Comparison of ENCODE assay signal across 11 cellular contexts in the genomic region with DNA sequence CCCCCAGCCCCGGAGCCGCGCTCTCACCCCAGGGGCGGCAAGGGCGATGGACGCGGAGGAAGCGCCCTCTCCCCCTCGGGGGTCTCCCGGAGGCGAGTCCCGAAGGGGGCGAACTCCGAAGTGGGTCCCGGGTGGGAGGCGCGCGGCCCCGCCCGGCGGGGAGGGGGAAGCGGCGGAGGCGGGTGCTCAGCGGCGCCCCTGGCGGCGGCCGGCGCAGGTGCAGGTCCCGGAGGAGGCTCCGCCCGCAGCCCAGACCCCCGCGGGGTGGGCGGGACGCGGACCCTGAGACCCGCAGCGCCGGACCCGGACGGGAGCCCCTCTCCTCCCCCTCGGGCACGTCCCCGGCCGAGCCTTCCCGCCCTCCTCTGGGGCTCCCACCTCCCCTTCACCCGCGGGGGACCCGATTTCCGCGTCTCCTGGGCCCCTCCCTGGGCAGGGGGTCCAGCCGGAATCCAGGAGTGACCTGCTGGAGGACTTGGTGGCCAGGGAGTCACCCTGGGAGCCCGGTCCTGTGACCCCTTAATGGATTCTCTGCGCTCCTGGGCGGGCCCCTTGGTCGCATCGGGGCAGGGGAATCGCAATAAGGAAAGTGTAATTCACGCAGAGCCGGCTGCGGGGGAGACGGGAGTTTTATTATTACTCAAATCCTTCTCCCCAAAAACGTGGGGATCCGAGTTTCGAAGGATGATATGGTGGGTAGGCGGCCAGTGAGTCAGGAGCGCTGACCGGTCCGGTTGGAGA. TPM values are rescaled to one million over a fixed set of nuclear protein-coding genes. Genes with fewer than 3 reads are reported as not detected.
DNase-seq lines count a peak whose midpoint lies in the region; ATAC-seq and TF ChIP-seq lines count a peak whose summit lies in the region.
"Not testable (repeated sequence)": the region's sequence is repeated elsewhere in the genome, so short reads cannot be mapped to it uniquely, and the experiment has no call there.
"Had no signal": no experiment of that assay in that cellular context is flagged by ENCODE, and none has a peak within 500 bp of the region (broad histone marks: within the 10 kb centered on the region; RNA-seq: fewer than 3 reads in every experiment).

No MANE protein-coding gene starts in this region.

- H3K27ac ChIP-seq in RWPE1 = peak overlapping the region; percentile 64
- peak overlapping the region; percentile 81 to 92 for H3K27ac ChIP-seq in liver (ENCODE audit: low read depth in 1 of 2, low read length in 2 of 2)
- H3K27ac ChIP-seq in upper lobe of left lung = peak overlapping the region in 3 of 4 donors; percentile 94 to 97 (median 95)

- TF ChIP-seq EP300 in upper lobe of left lung (IDR thresholded peaks at IDR 0.05) = not testable (repeated sequence)

- not testable (repeated sequence) for H3K9me3 ChIP-seq in liver (ENCODE audit: control insufficient read depth in 4 of 4, low read length in 3 of 4); upper lobe of left lung

- H3K9me3 Mint-ChIP-seq in activated naive CD4-positive, alpha-beta T cell treated with anti-CD3 and anti-CD28 coated beads, Interleukin-2, amount 50 U/mL, for 72 hours = not testable (repeated sequence)

- peak overlapping the region; percentile 92 to 99 for H3K27ac Mint-ChIP-seq in activated naive CD4-positive, alpha-beta T cell treated with anti-CD3 and anti-CD28 coated beads, Interleukin-2, amount 50 U/mL, for 72 hours

- not testable (repeated sequence) for TF ChIP-seq RAD21 in liver (IDR thresholded peaks at IDR 0.05)

- POLR2A ChIA-PET in RWPE1 (lab: Yijun Ruan, JAX; ENCODE audit: low non-redundant PET) = not testable (repeated sequence)

- intact Hi-C loops in posterior vena cava (cut with DNase I) = not testable (repeated sequence)

- peaks cover 3 to 45% (median 21%) of the 10 kb centered on the region in 4 donors for H3K4me1 ChIP-seq in liver (ENCODE audit: control insufficient read depth in 4 of 4, insufficient read depth in 4 of 4, low read length in 3 of 4)
- peaks cover 47 to 71% (median 55%) of the 10 kb centered on the region in 4 donors for H3K4me1 ChIP-seq in upper lobe of left lung

- H3K4me3 ChIP-seq in GM12865 (ENCODE audit: low read depth, low read length) (peak overlapping the region; percentile 35), epithelial cell of proximal tubule (ENCODE audit: low read depth, low read length) (peak overlapping the region; percentile 37), upper lobe of left lung (peak overlapping the region in 3 of 4 donors; percentile 28 to 41 (median 39))
- not testable (repeated sequence) for H3K4me3 ChIP-seq in liver (ENCODE audit: low read depth in 1 of 3, low read length in 3 of 3)

- H3K36me3 Mint-ChIP-seq in activated naive CD4-positive, alpha-beta T cell treated with anti-CD3 and anti-CD28 coated beads, Interleukin-2, amount 50 U/mL, for 72 hours = peaks cover 43 to 46% of the 10 kb centered on the region in 2 donors

- 4% methylated on average over 9 of the region's 71 CpGs for WGBS in liver
- 7 to 60% methylated on average over 2 to 12 of the region's 71 CpGs for WGBS in upper lobe of left lung, 2 donors

- CTCF ChIA-PET in RWPE1 (lab: Yijun Ruan, JAX) = interaction anchor here (1.1 kb wide), 1 partner anchor 44 kb away, joined by 3 read pairs; no protein-coding TSS in a partner anchor

- H3K36me3 ChIP-seq in liver (ENCODE audit: control insufficient read depth in 4 of 4, insufficient read depth in 3 of 4, low read depth in 1 of 4, low read length in 3 of 4); upper lobe of left lung: not testable (repeated sequence)

- ATAC-seq in HG02798 (IDR thresholded peaks at IDR 0.05; ENCODE audit: poor library complexity, unreplicated experiment) (peak; percentile 54), upper lobe of left lung (ENCODE audit: low FRiP score in 2 of 2) (peak; percentile 64 to 87)
- ATAC-seq in activated naive CD4-positive, alpha-beta T cell treated with anti-CD3 and anti-CD28 coated beads, Interleukin-2, amount 50 U/mL, for 72 hours = peak; percentile 6 to 18

- DNase-seq in GM12865 (ENCODE audit: low read depth); RWPE1 (ENCODE audit: low spot score); activated naive CD4-positive, alpha-beta T cell treated with anti-CD3 and anti-CD28 coated beads, Interleukin-2, amount 50 U/mL, for 72 hours (ENCODE audit: low spot score in 2 of 2); epithelial cell of proximal tubule (ENCODE audit: low read depth); upper lobe of left lung: not testable (repeated sequence)
- peak; percentile 82 for DNase-seq in posterior vena cava (ENCODE audit: low spot score)

- TF ChIP-seq CTCF in GM12865 (IDR thresholded peaks at IDR 0.05; ENCODE audit: insufficient read depth, low read depth, low read length, missing control alignments); RWPE1 (conservative IDR thresholded peaks at IDR 0.05; ENCODE audit: low read depth); epithelial cell of proximal tubule (conservative IDR thresholded peaks at IDR 0.05; ENCODE audit: low read depth, low read length); liver (IDR thresholded peaks at IDR 0.05; ENCODE audit: low read depth, low read length, missing input control); upper lobe of left lung (IDR thresholded peaks at IDR 0.05): not testable (repeated sequence)

- not testable (repeated sequence) for H3K27me3 ChIP-seq in liver (ENCODE audit: control insufficient read depth in 4 of 4, insufficient read depth in 4 of 4, low read length in 3 of 4); upper lobe of left lung

- peak overlapping the region in 1 of 2 donors; percentile 91 for H3K9ac ChIP-seq in liver (ENCODE audit: low read depth in 1 of 2, low read length in 2 of 2)

- TF ChIP-seq POLR2A in upper lobe of left lung (IDR thresholded peaks at IDR 0.05) = not testable (repeated sequence)

RNA-seq across cellular contexts. Expression of a gene that starts 2.7 kb away (rescaled TPM):
- total RNA-seq in activated naive CD4-positive, alpha-beta T cell treated with anti-CD3 and anti-CD28 coated beads, Interleukin-2, amount 50 U/mL, for 72 hours = 100 to 1,000 TPM in 1 of 2 donors, 10 to 100 TPM in 1; 91.3 to 436 TPM
- total RNA-seq in epithelial cell of proximal tubule = 15.7 and 56.8 TPM in 2 replicates
- 10 to 100 TPM; 12.6 to 37.4 TPM for total RNA-seq in liver
- 100 to 1,000 TPM in 1 of 2 donors, 10 to 100 TPM in 1; 96.0 to 113 TPM for polyA plus RNA-seq in liver
- total RNA-seq in posterior vena cava = 100 to 1,000 TPM; 205 to 275 TPM
- total RNA-seq in upper lobe of left lung = 100 to 1,000 TPM in 1 of 6 donors, 10 to 100 TPM in 5; 16.8 to 119 (median 74.5) TPM

RNA-seq across cellular contexts. Expression of a gene that starts 3.6 kb away (rescaled TPM):
- total RNA-seq in activated naive CD4-positive, alpha-beta T cell treated with anti-CD3 and anti-CD28 coated beads, Interleukin-2, amount 50 U/mL, for 72 hours = 100 to 1,000 TPM; 385 to 785 TPM
- total RNA-seq in epithelial cell of proximal tubule = 54.7 and 177 TPM in 2 replicates
- 10 to 100 TPM in 1 of 2 donors, 1 to 10 TPM in 1; 8.5 to 49.0 TPM for total RNA-seq in liver
- 1,000 to 10,000 TPM in 1 of 2 donors, 100 to 1,000 TPM in 1; 759 to 1,441 TPM for polyA plus RNA-seq in liver
- 100 to 1,000 TPM; 647 to 724 TPM for total RNA-seq in posterior vena cava
- total RNA-seq in upper lobe of left lung = 100 to 1,000 TPM; 113 to 704 (median 271) TPM

RNA-seq across cellular contexts. Expression of a gene that starts 9.5 kb away (rescaled TPM):
- total RNA-seq in activated naive CD4-positive, alpha-beta T cell treated with anti-CD3 and anti-CD28 coated beads, Interleukin-2, amount 50 U/mL, for 72 hours = 100 to 1,000 TPM in 1 of 2 donors, 10 to 100 TPM in 1; 51.8 to 139 TPM
- total RNA-seq in epithelial cell of proximal tubule (85.7 and 113 TPM in 2 replicates), liver (100 to 1,000 TPM in 1 of 2 donors, 10 to 100 TPM in 1; 48.6 to 105 TPM), posterior vena cava (1,000 to 10,000 TPM; 1,080 to 1,276 TPM), upper lobe of left lung (100 to 1,000 TPM; 132 to 860 (median 360) TPM)
- polyA plus RNA-seq in liver = 1,000 to 10,000 TPM; 2,070 to 2,255 TPM

RNA-seq across cellular contexts. Expression of a gene that starts 11.9 kb away (rescaled TPM):
- not detected for total RNA-seq in activated naive CD4-positive, alpha-beta T cell treated with anti-CD3 and anti-CD28 coated beads, Interleukin-2, amount 50 U/mL, for 72 hours
- not detected in 2 replicates for total RNA-seq in epithelial cell of proximal tubule
- total RNA-seq in liver = not detected
- polyA plus RNA-seq in liver = not detected
- not detected for total RNA-seq in posterior vena cava
- not detected for total RNA-seq in upper lobe of left lung
- total RNA-seq: HT1080, NCI-H460, temporal lobe had no signal

RNA-seq across cellular contexts. Expression of a gene that starts 22.3 kb away (rescaled TPM):
- total RNA-seq in activated naive CD4-positive, alpha-beta T cell treated with anti-CD3 and anti-CD28 coated beads, Interleukin-2, amount 50 U/mL, for 72 hours = 100 to 1,000 TPM in 1 of 2 donors, 10 to 100 TPM in 1; 97.8 to 695 TPM
- total RNA-seq in epithelial cell of proximal tubule (7.8 and 13.1 TPM in 2 replicates), liver (10 to 100 TPM in 1 of 2 donors, 1 to 10 TPM in 1; 1.3 to 11.4 TPM), posterior vena cava (10 to 100 TPM; 18.8 to 20.7 TPM), upper lobe of left lung (100 to 1,000 TPM in 2 of 6 donors, 10 to 100 TPM in 4; 34.1 to 535 (median 65.2) TPM)
- 1 to 10 TPM; 5.4 to 9.6 TPM for polyA plus RNA-seq in liver

Comparison
In these comparisons a context has a peak if more than half of its experiments do, and no peak if none do; other contexts are left out.
1. ATAC-seq: peak in every context shown above with its lines; median percentile 76 in upper lobe of left lung; 54 in HG02798; 12 in activated naive CD4-positive, alpha-beta T cell treated with anti-CD3 and anti-CD28 coated beads, Interleukin-2, amount 50 U/mL, for 72 hours.